In genomic region chr2:10832228-10832936, GRCh38 we compare ENCODE assay signal across 8 cellular contexts. TPM values are rescaled to one million over a fixed set of nuclear protein-coding genes. Genes with fewer than 3 reads are reported as not detected.
DNase-seq lines count a peak whose midpoint lies in the region; TF ChIP-seq lines count a peak whose summit lies in the region.

No MANE protein-coding gene starts in this region.

- H3K27ac ChIP-seq in RWPE1 (no peak overlapping the region), temporal lobe (ENCODE audit: low read depth, low read length) (peak overlapping the region; percentile 17)

- POLR2A ChIA-PET in RWPE1 (lab: Yijun Ruan, JAX; ENCODE audit: low non-redundant PET): no interaction called here

- peak; percentile 97 for TF ChIP-seq CTCF in RWPE1 (conservative IDR thresholded peaks at IDR 0.05; ENCODE audit: low read depth)

- CTCF ChIA-PET in RWPE1 (lab: Yijun Ruan, JAX): interaction anchor here (0.5 to 4.8 kb wide), 36 partner anchors 8 to 834 kb away, joined by 3 to 51 read pairs (median 4); partner anchors contain the start of genes KCNF1 and PDIA6

- DNase-seq in EH (ENCODE audit: low read depth) (peak; percentile 70), GOT3 (lab: John Stamatoyannopoulos, UW) (peak; percentile 57), LoVo (ENCODE audit: low spot score) (peak; percentile 75), RWPE1 (ENCODE audit: low spot score) (peak; percentile 82), foreskin melanocyte (peak; percentile 56), occipital lobe (lab: John Stamatoyannopoulos, UW) (peak; percentile 74)
- peak; percentile 72 for DNase-seq in activated T-helper 9 cell treated with anti-CD3 and anti-CD28 coated beads, Interleukin-2, amount 50 U/mL, for 16 hours (ENCODE audit: low read depth)

RNA-seq across cellular contexts. Expression of gene PDIA6, which starts 19.8 kb away (rescaled TPM):
- total RNA-seq in occipital lobe (102 TPM), temporal lobe (79.4 TPM)
